12 cellular contexts compared by ENCODE assay signal in genomic region chr13:90414691-90415596, GRCh38.
DNase-seq lines count a peak whose midpoint lies in the region; ATAC-seq and TF ChIP-seq lines count a peak whose summit lies in the region.
"Had no signal": no experiment of that assay in that cellular context is flagged by ENCODE, and none has a peak within 500 bp of the region (broad histone marks: within the 10 kb centered on the region; RNA-seq: fewer than 3 reads in every experiment).

No MANE protein-coding gene starts in this region.

- dilution Hi-C loops in mammary epithelial cell (cut with HindIII; ENCODE audit: low sequenced_read_pairs) = no loop called here

- H3K27ac ChIP-seq in mammary epithelial cell (ENCODE audit: insufficient read depth, low read depth, low read length) (peak overlapping the region; percentile 71), left lung (no peak overlapping the region)

- H3K4me1 ChIP-seq in mammary epithelial cell (ENCODE audit: insufficient read depth, low read length) (peaks cover 27% of the 10 kb centered on the region), left lung (no peaks in the 10 kb centered on the region)

- BruUV-seq in mammary epithelial cell (replicated peaks; lab: Mats Ljungman, UMichigan) = TSS peak; percentile 84

- H4K20me1 ChIP-seq in mammary epithelial cell (ENCODE audit: insufficient read depth, low read length) = no peaks in the 10 kb centered on the region

- H3K9me3 ChIP-seq in MG63 (no peaks in the 10 kb centered on the region), mammary epithelial cell (replicated peaks; ENCODE audit: insufficient read depth, low read length) (no peaks in the 10 kb centered on the region), left lung (no peaks in the 10 kb centered on the region)

- CTCF ChIA-PET in mammary epithelial cell (lab: Charles Lee; ENCODE audit: low non-redundant PET) = no interaction called here

- in situ Hi-C loops in mammary epithelial cell (cut with MboI; ENCODE audit: low sequenced_read_pairs in 2 of 2) = no loop called here

- DNase-seq in Daoy (ENCODE audit: low read depth) (peak; percentile 52), MG63 (peak; percentile 71), mammary epithelial cell (peak; percentile 67), left lung (no peak), foreskin melanocyte (no peak), DMS 273 treated with DMSO at 0.1 percent for 48 hours (lab: John Stamatoyannopoulos, UW) (no peak)
- DNase-seq: activated naive CD4-positive, alpha-beta T cell; KBM-7; stimulated activated naive B cell treated with anti-CD40 and anti-IgM and Interleukin-4, amounts not matched to agents 10 μg/mL and 1 μg/mL and 100 μg/mL, for 72 hours had no signal

- H3K79me2 ChIP-seq in mammary epithelial cell (ENCODE audit: insufficient read depth, low read length) = no peaks in the 10 kb centered on the region

- no peaks in the 10 kb centered on the region for H3K36me3 ChIP-seq in MG63
- no peaks in the 10 kb centered on the region for H3K36me3 ChIP-seq in mammary epithelial cell (ENCODE audit: insufficient read depth, low read length)
- H3K36me3 ChIP-seq in left lung = no peaks in the 10 kb centered on the region

- peak overlapping the region; percentile 56 for H3K4me2 ChIP-seq in mammary epithelial cell (ENCODE audit: insufficient read depth, low read depth, low read length)

- TF ChIP-seq CTCF in mammary epithelial cell (conservative IDR thresholded peaks at IDR 0.05 in 1 of 2, IDR thresholded peaks at IDR 0.05 in 1 of 2; ENCODE audit: extremely low read depth in 1 of 2, insufficient read depth in 1 of 2, low read depth in 1 of 2, low read length in 2 of 2) = no peak
- no peak for TF ChIP-seq CTCF in left lung (IDR thresholded peaks at IDR 0.05)

- H3K27me3 ChIP-seq in MG63 (no peaks in the 10 kb centered on the region), mammary epithelial cell (ENCODE audit: insufficient read depth, low read length) (no peaks in the 10 kb centered on the region), left lung (no peaks in the 10 kb centered on the region)

- H2AFZ ChIP-seq in mammary epithelial cell (ENCODE audit: low read depth, low read length) = peak overlapping the region; percentile 82

- 28% methylated on average over 3 of the region's 3 CpGs for WGBS in mammary epithelial cell (ENCODE audit: low coverage, missing lambda C conversion rate)

- H3K4me3 ChIP-seq in MG63 (no peak overlapping the region), mammary epithelial cell (replicated peaks in 1 of 3; ENCODE audit: insufficient read depth in 1 of 3, low read depth in 2 of 3, low read length in 3 of 3) (no peak overlapping the region), left lung (no peak overlapping the region)
- H3K4me3 ChIP-seq: skin epidermis had no signal

- intact Hi-C loops in mammary epithelial cell (cut with micrococcal nuclease) = no loop called here
- intact Hi-C loops in left lung (cut with DNase I) = no loop called here

- H3K9ac ChIP-seq in mammary epithelial cell (ENCODE audit: insufficient read depth, low read length) = no peak overlapping the region

- peak; percentile 24 for ATAC-seq in left lung
- no peak for ATAC-seq in GM21526 (IDR thresholded peaks at IDR 0.05; ENCODE audit: low FRiP score, unreplicated experiment)
- ATAC-seq in GM21529 (IDR thresholded peaks at IDR 0.05; ENCODE audit: unreplicated experiment) = no peak
- ATAC-seq: stimulated activated naive B cell treated with anti-CD40 and anti-IgM and Interleukin-4, amounts not matched to agents 10 μg/mL and 1 μg/mL and 100 μg/mL, for 72 hours had no signal

Comparison
In these comparisons a context has a peak if more than half of its experiments do, and no peak if none do; other contexts are left out.
1. DNase-seq: peak in Daoy (single experiment), MG63 (single experiment) and mammary epithelial cell (single experiment); none in left lung (0 of 2), foreskin melanocyte (single experiment) and DMS 273 treated with DMSO at 0.1 percent for 48 hours (single experiment).